In the genomic region with DNA sequence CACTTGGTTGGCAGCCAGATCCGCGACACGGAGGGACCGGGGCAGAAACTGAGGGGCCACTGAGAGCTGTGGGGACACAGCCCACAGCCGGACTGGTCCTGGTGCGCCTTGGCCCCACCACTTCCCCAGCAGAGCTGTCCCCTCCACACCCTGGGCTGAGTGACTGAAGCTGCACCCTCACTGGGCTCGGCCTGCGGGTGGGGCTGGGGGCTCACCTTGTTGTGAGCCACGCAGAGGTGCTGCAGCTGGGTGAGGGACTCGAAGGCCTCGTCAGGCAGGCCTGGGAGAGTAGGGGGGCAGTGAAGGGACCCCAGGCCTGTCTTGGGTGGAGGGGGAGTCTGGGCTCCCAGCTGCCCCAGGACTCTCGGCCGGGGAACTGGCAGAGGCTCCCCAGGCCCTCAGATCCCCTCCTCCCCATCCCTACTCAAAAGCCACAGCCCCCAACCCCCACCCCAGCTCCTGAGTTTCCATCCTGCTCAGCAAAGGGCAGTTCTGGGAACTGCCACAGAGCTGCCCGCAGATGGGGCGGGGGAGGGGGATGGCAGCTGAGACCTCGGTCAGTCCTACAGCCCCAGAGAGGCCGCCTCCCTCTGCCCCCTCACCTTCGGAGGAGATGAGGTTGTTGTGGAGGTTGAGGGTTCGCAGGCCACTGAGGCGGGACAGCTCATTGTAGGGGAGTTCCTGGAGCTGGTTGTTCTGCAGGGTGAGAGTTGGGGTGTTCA, we compare ENCODE assay signal across 1 cellular context.
TF ChIP-seq lines count a peak whose summit lies in the region.

No MANE protein-coding gene starts in this region.

TF ChIP-seq in HEK293, 187 proteins besides CTCF, POLR2A, EP300 and RAD21 (continued from another document):
- TF ChIP-seq, protein P1, sequence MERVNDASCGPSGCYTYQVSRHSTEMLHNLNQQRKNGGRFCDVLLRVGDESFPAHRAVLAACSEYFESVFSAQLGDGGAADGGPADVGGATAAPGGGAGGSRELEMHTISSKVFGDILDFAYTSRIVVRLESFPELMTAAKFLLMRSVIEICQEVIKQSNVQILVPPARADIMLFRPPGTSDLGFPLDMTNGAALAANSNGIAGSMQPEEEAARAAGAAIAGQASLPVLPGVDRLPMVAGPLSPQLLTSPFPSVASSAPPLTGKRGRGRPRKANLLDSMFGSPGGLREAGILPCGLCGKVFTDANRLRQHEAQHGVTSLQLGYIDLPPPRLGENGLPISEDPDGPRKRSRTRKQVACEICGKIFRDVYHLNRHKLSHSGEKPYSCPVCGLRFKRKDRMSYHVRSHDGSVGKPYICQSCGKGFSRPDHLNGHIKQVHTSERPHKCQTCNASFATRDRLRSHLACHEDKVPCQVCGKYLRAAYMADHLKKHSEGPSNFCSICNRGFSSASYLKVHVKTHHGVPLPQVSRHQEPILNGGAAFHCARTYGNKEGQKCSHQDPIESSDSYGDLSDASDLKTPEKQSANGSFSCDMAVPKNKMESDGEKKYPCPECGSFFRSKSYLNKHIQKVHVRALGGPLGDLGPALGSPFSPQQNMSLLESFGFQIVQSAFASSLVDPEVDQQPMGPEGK (tag by site-specific recombination; IDR thresholded peaks at IDR 0.05), result 0 out of 2 replicates have a peak, but pooled peaks have one; percentile 6
